In the genomic region with DNA sequence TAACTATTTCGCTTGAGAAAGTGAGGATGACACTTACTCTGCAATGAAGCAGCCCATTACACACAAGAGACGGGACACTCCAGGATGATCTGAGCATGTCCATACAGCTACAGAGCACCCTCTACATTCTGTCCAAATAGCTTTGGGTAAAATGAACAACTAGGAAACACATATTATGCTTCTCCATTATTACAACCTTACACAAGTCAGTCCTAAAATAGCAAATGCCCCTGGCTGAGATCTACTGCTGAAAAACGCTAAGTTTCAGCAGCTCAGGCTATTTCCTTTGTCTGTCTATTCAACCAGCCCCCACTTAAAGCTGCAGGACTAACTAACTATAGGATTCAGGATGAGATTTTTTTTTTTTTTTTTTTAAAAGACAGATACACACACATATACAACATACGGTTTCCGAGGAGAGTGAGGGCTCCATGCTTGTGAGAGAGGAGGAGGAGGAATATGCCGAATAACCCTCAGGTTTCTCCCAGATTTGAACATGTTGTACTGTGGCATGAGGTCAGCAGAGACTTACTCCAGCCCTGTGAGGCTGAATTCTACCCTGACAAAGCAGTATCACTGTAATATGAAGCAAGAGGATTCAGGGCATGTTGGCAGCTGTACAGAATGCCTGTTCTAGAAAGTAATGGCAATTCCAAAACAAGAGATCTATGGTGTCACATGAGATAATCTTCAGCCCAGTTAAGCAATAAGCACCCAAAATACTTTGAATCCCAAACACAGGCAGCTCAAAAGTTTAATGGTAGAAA, we compare ENCODE assay signal across 8 cellular contexts.
DNase-seq lines count a peak whose midpoint lies in the region; ATAC-seq and TF ChIP-seq lines count a peak whose summit lies in the region.

No MANE protein-coding gene starts in this region.

- H3K4me3 ChIP-seq in suprapubic skin, result peak overlapping the region; percentile 26

- ATAC-seq in HG02870 (IDR thresholded peaks at IDR 0.05; ENCODE audit: unreplicated experiment), result no peak
- no peak for ATAC-seq in GM21381 (IDR thresholded peaks at IDR 0.05; ENCODE audit: unreplicated experiment)

- peaks cover 36% of the 10 kb centered on the region for H3K4me1 ChIP-seq in suprapubic skin

- TF ChIP-seq EP300 in Ishikawa (IDR thresholded peaks at IDR 0.05; ENCODE audit: borderline replicate concordance) (no peak), suprapubic skin (IDR thresholded peaks at IDR 0.05) (no peak)

- H3K9me3 ChIP-seq in suprapubic skin, result no peaks in the 10 kb centered on the region

- TF ChIP-seq POLR2A in suprapubic skin (IDR thresholded peaks at IDR 0.05), result no peak

- DNase-seq in dermis microvascular lymphatic vessel endothelial cell (ENCODE audit: low read depth in 2 of 2) (peak; percentile 23 to 32), lung microvascular endothelial cell (ENCODE audit: low read depth in 2 of 2) (peak; percentile 34 to 57), suprapubic skin (ENCODE audit: low spot score in 2 of 2) (peak; percentile 80), RPMI8226 (no peak), T-helper 9 cell (no peak)

- H3K27ac ChIP-seq in suprapubic skin, result peak overlapping the region; percentile 39

- H3K36me3 ChIP-seq in suprapubic skin, result no peaks in the 10 kb centered on the region

- TF ChIP-seq CTCF in suprapubic skin (IDR thresholded peaks at IDR 0.05), result no peak

- H3K27me3 ChIP-seq in suprapubic skin, result no peaks in the 10 kb centered on the region

- 30% methylated on average over 6 of the region's 6 CpGs for WGBS in suprapubic skin

- no peak for TF ChIP-seq RAD21 in Ishikawa (IDR thresholded peaks at IDR 0.05; ENCODE audit: low read depth)

TF ChIP-seq in Ishikawa, 13 proteins besides CTCF, POLR2A, EP300 and RAD21:
- TF ChIP-seq ZBTB7A (IDR thresholded peaks at IDR 0.05; ENCODE audit: low read depth) (no peak), YY1 (IDR thresholded peaks at IDR 0.05; ENCODE audit: low read depth) (no peak), NFIC (IDR thresholded peaks at IDR 0.05) (peak; percentile 13; the same call in 1 of the 2 replicates), CEBPB (IDR thresholded peaks at IDR 0.05) (peak; percentile 66; the same call in 1 of the 2 replicates), FOXM1 (IDR thresholded peaks at IDR 0.05; ENCODE audit: borderline replicate concordance, low read depth) (no peak), TEAD4 (IDR thresholded peaks at IDR 0.05) (no peak)
- TF ChIP-seq, protein P1, sequence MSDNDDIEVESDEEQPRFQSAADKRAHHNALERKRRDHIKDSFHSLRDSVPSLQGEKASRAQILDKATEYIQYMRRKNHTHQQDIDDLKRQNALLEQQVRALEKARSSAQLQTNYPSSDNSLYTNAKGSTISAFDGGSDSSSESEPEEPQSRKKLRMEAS (IDR thresholded peaks at IDR 0.05), result peak; percentile 49; the same call in 1 of the 2 replicates

Comparison
In these comparisons a context has a peak if more than half of its experiments do, and no peak if none do; other contexts are left out.
1. DNase-seq: peak in dermis microvascular lymphatic vessel endothelial cell (2 of 2), lung microvascular endothelial cell (2 of 2) and suprapubic skin (2 of 2); none in RPMI8226 (single experiment) and T-helper 9 cell (single experiment).